In genomic region chr20:25077610-25078169, GRCh38 we compare ENCODE assay signal across 10 cellular contexts. TPM values are rescaled to one million over a fixed set of nuclear protein-coding genes. Genes with fewer than 3 reads are reported as not detected.
DNase-seq lines count a peak whose midpoint lies in the region; ATAC-seq and TF ChIP-seq lines count a peak whose summit lies in the region.
"Had no signal": no experiment of that assay in that cellular context is flagged by ENCODE, and none has a peak within 500 bp of the region (broad histone marks: within the 10 kb centered on the region; RNA-seq: fewer than 3 reads in every experiment).

No MANE protein-coding gene starts in this region.

- TF ChIP-seq CTCF in foreskin keratinocyte (conservative IDR thresholded peaks at IDR 0.05) (no peak), gastrocnemius medialis (IDR thresholded peaks at IDR 0.05 in 4 of 5, conservative IDR thresholded peaks at IDR 0.05 in 1 of 5) (peak in 1 of 5 experiments; percentile 10)

- H3K4me3 ChIP-seq in gastrocnemius medialis = peak overlapping the region; percentile 41 to 52 (median 48)

- no peaks in the 10 kb centered on the region for H3K9me3 ChIP-seq in gastrocnemius medialis

- no peak for TF ChIP-seq POLR2A in gastrocnemius medialis (IDR thresholded peaks at IDR 0.05)

- H3K36me3 ChIP-seq in gastrocnemius medialis = no peaks in the 10 kb centered on the region

- H3K27me3 ChIP-seq in foreskin keratinocyte (peaks cover 100% of the 10 kb centered on the region), gastrocnemius medialis (peaks cover 20 to 30% (median 30%) of the 10 kb centered on the region in 3 donors)

- ATAC-seq in foreskin keratinocyte = peak; percentile 34
- peak; percentile 90 to 92 for ATAC-seq in gastrocnemius medialis
- no peak for ATAC-seq in HG03097 (IDR thresholded peaks at IDR 0.05; ENCODE audit: low FRiP score, unreplicated experiment)
- no peak for ATAC-seq in GM18498 (IDR thresholded peaks at IDR 0.05; ENCODE audit: unreplicated experiment)

- H3K4me1 ChIP-seq in foreskin keratinocyte (peaks cover 2% of the 10 kb centered on the region), gastrocnemius medialis (peaks cover 16 to 20% of the 10 kb centered on the region in 2 donors)

- in situ Hi-C loops in G401 (cut with HindIII; ENCODE audit: low sequenced_read_pairs) (no loop called here), gastrocnemius medialis (cut with MboI; ENCODE audit: low sequenced_read_pairs in 4 of 4) (loop anchor here in 2 of 4 donors (10.0 kb wide), 1 partner anchor 97 kb away; no protein-coding TSS in a partner anchor)

- no peak overlapping the region for H3K27ac ChIP-seq in foreskin keratinocyte
- peak overlapping the region; percentile 56 to 70 (median 62) for H3K27ac ChIP-seq in gastrocnemius medialis

- intact Hi-C loops in gastrocnemius medialis (cut with DNase I; ENCODE audit: low total_unique reads) = loop anchor here (2.0 to 5.0 kb wide), 3 partner anchors 39 to 170 kb away; partner anchors contain the start of gene PYGB

- DNase-seq in G401 (ENCODE audit: low spot score) (peak; percentile 69), SHP77 (lab: John Stamatoyannopoulos, UW) (peak; percentile 40 to 41), foreskin keratinocyte (no peak), gastrocnemius medialis (peak; percentile 69 to 82), RKO (ENCODE audit: low spot score) (no peak), cortex of kidney (lab: John Stamatoyannopoulos, UW) (no peak)

RNA-seq across cellular contexts. Expression of gene VSX1, which starts 4.3 kb away (rescaled TPM):
- not detected in 2 replicates for total RNA-seq in G401 (2014; rRNA removed; shearing (Covaris generic))
- total RNA-seq in foreskin keratinocyte = not detected in 2 replicates
- polyA plus RNA-seq in foreskin keratinocyte = not detected in 2 replicates
- total RNA-seq in gastrocnemius medialis = 1 to 10 TPM in 1 of 4 donors, under 1 TPM in 1, not detected in 2; 0.20 to 3.0 TPM
- total RNA-seq: dermis microvascular lymphatic vessel endothelial cell had no signal
- polyA plus RNA-seq: IgD-negative memory B cell had no signal

RNA-seq across cellular contexts. Expression of gene ACSS1, which starts 19.8 kb away (rescaled TPM):
- total RNA-seq in G401 (2014; rRNA removed; shearing (Covaris generic)) = not detected in 2 replicates
- total RNA-seq in foreskin keratinocyte (4.6 and 4.7 TPM in 2 replicates), gastrocnemius medialis (10 to 100 TPM; 11.4 to 84.6 (median 11.8) TPM)
- polyA plus RNA-seq in foreskin keratinocyte = 4.0 and 4.1 TPM in 2 replicates

Comparison
In these comparisons a context has a peak if more than half of its experiments do, and no peak if none do; other contexts are left out.
1. DNase-seq: peak in G401 (single experiment), SHP77 (2 of 2) and gastrocnemius medialis (2 of 2); none in foreskin keratinocyte (0 of 2), RKO (single experiment) and cortex of kidney (single experiment).
2. ATAC-seq: peak in foreskin keratinocyte (single experiment) and gastrocnemius medialis (2 of 2); none in HG03097 (single experiment) and GM18498 (single experiment).